Comparison of ENCODE assay signal across 8 cellular contexts in the genomic region with DNA sequence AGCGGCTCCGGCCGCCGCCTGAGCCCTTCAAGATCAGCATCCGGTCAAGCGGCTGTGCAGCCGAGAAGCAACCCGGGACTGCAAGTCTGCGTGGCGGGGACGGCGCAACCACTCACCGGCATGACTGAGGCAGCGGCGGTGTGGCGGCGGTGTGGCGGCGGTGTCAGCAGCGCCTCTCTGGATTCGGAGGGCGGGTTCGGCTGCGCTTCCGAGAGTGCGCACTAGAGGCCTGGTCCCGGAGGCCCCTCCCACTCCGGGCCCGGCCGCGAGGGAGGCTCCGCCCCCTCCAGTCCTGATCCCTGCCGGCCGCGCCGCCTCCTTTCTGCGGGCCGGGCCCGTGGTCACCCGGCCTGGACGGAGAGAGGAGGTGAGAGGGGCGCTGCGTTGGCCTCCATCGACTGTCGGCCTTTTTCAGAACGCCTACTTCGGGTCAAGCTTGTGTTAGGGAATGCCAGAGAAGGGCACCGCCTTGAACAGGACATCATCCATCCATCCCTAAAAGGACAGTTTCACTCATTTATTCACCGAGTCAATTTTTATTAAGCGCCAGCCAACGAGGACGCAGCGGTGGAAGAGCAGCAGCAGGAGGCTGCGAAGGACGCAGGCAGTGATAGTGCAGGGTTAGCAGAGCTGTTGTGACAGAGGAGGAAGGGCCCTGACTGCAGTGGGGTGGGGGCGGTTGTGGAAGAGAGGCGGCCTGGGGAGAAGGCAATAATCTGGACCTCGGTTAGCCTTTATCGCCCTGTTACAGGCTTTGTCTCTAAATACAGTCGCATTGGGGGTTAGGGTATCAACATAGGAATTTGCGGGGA. TPM values are rescaled to one million over a fixed set of nuclear protein-coding genes. Genes with fewer than 3 reads are reported as not detected.
A peak's percentile ranks its signal among the peaks of the same experiment; 100 is the strongest.
DNase-seq lines count a peak whose midpoint lies in the region; ATAC-seq and TF ChIP-seq lines count a peak whose summit lies in the region.

A gene with protein sequence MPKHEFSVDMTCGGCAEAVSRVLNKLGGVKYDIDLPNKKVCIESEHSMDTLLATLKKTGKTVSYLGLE (minus strand): TSS at position 202 of the 812 bp plus-strand sequence. CDS start 80 bp downstream, at position 122.

- H3K36me3 ChIP-seq in stomach smooth muscle (ENCODE audit: control insufficient read depth in 2 of 2, insufficient read depth in 2 of 2, low read length in 2 of 2): no peaks in the 10 kb centered on the region

- H3K9me3 Mint-ChIP-seq in neural crest cell: no peaks in the 10 kb centered on the region

- peaks cover 28% of the 10 kb centered on the region for H3K4me1 ChIP-seq in stomach smooth muscle (ENCODE audit: control insufficient read depth, insufficient read depth, low read length)

- H3K4me1 Mint-ChIP-seq in neural crest cell: peaks cover 28% of the 10 kb centered on the region

- H3K9ac ChIP-seq in stomach smooth muscle (ENCODE audit: low read length in 2 of 2): peak within 1 kb of the TSS; percentile 89 to 91

- ATAC-seq in GM21723 (IDR thresholded peaks at IDR 0.05; ENCODE audit: unreplicated experiment): peak; percentile 94

- H3K27me3 ChIP-seq in stomach smooth muscle (ENCODE audit: control insufficient read depth in 1 of 2, insufficient read depth in 2 of 2, low read length in 2 of 2): no peaks in the 10 kb centered on the region

- H3K4me3 Mint-ChIP-seq in neural crest cell: peak within 1 kb of the TSS; percentile 85

- TF ChIP-seq CTCF in neural crest cell (conservative IDR thresholded peaks at IDR 0.05): peak; percentile 39

- H3K27me3 Mint-ChIP-seq in neural crest cell (ENCODE audit: low read depth): no peaks in the 10 kb centered on the region

- H3K4me3 ChIP-seq in stomach smooth muscle (ENCODE audit: low read length in 2 of 2): peak within 1 kb of the TSS; percentile 90 to 93

- peak within 1 kb of the TSS; percentile 96 for H3K27ac Mint-ChIP-seq in neural crest cell (ENCODE audit: unreplicated experiment)

- no peaks in the 10 kb centered on the region for H3K36me3 Mint-ChIP-seq in neural crest cell (ENCODE audit: low read depth)

- DNase-seq in EL (peak; percentile 93), KG1 (lab: John Stamatoyannopoulos, UW) (peak; percentile 38), SHP77 (lab: John Stamatoyannopoulos, UW) (peak; percentile 84), activated gamma-delta T cell (lab: John Stamatoyannopoulos, UW) (peak; percentile 86), fibroblast of the conjunctiva (ENCODE audit: low read depth) (peak; percentile 76), neural crest cell (ENCODE audit: low read depth, low spot score) (peak; percentile 86)

- H3K9me3 ChIP-seq in stomach smooth muscle (ENCODE audit: control insufficient read depth in 2 of 2, low read length in 2 of 2): no peaks in the 10 kb centered on the region

- peak within 1 kb of the TSS; percentile 92 for H3K27ac ChIP-seq in stomach smooth muscle (ENCODE audit: low read length)

RNA-seq across cellular contexts. Expression of the gene that starts here (rescaled TPM):
- total RNA-seq in neural crest cell: 82.4 and 84.6 TPM in 2 replicates

Comparison
In these comparisons a context has a peak if more than half of its experiments do, and no peak if none do; other contexts are left out.
1. Peak in every context shown above with its lines: DNase-seq, ATAC-seq, H3K4me3 ChIP-seq and H3K27ac ChIP-seq.
2. DNase-seq: peak in every context shown above with its lines; median percentile 93 in EL; 86 in activated gamma-delta T cell; 86 in neural crest cell; 84 in SHP77; 76 in fibroblast of the conjunctiva; 38 in KG1.